Comparison of ENCODE assay signal across 1 cellular context in genomic region chr13:41765020-41765419, GRCh38.
TF ChIP-seq lines count a peak whose summit lies in the region.

No MANE protein-coding gene starts in this region.

TF ChIP-seq in K562, 482 proteins besides CTCF, POLR2A, EP300 and RAD21 (continued from another document):
- TF ChIP-seq ATF2 (CRISPR knock-in tag; IDR thresholded peaks at IDR 0.05) (no peak), ZBTB11 (CRISPR knock-in tag; IDR thresholded peaks at IDR 0.05) (no peak), MAX (CRISPR knock-in tag; IDR thresholded peaks at IDR 0.05) (no peak), MITF (IDR thresholded peaks at IDR 0.05) (no peak), BRCA1 (IDR thresholded peaks at IDR 0.05) (no peak), BRCA1 (CRISPR knock-in tag; IDR thresholded peaks at IDR 0.05) (no peak), NFE2 (IDR thresholded peaks at IDR 0.05; ENCODE audit: low read depth) (no peak), GABPB2 (CRISPR knock-in tag; conservative IDR thresholded peaks at IDR 0.05) (no peak), ZNF696 (CRISPR knock-in tag; conservative IDR thresholded peaks at IDR 0.05) (no peak), RBM22 (IDR thresholded peaks at IDR 0.05; ENCODE audit: low read depth, low read length, poor library complexity, severe bottlenecking) (no peak), SLC30A9 (CRISPR knock-in tag; IDR thresholded peaks at IDR 0.05) (no peak), HDAC3 (IDR thresholded peaks at IDR 0.05; ENCODE audit: borderline replicate concordance, partially characterized antibody) (no peak), HDAC8 (tag; IDR thresholded peaks at IDR 0.05) (no peak), TEAD1 (CRISPR knock-in tag; IDR thresholded peaks at IDR 0.05) (no peak), EWSR1 (IDR thresholded peaks at IDR 0.05; ENCODE audit: borderline replicate concordance, low read depth, partially characterized antibody) (no peak)
